In genomic region chr20:53869466-53870258, GRCh38 we compare ENCODE assay signal across 8 cellular contexts.
DNase-seq lines count a peak whose midpoint lies in the region; ATAC-seq and TF ChIP-seq lines count a peak whose summit lies in the region.

No MANE protein-coding gene starts in this region.

- H3K9ac ChIP-seq in parathyroid adenoma = peak overlapping the region; percentile 32

- peak; percentile 82 for DNase-seq in DMS 273 treated with DMSO at 0.1 percent for 48 hours (lab: John Stamatoyannopoulos, UW)
- peak; percentile 53 for DNase-seq in HuH-7 (ENCODE audit: low spot score)
- peak; percentile 69 for DNase-seq in RKO (ENCODE audit: low spot score)
- peak; percentile 74 to 84 for DNase-seq in activated T-cell treated with anti-CD3 and anti-CD28 coated beads, Interleukin-2, amount 50 U/mL, for 72 hours
- peak; percentile 80 for DNase-seq in fibroblast of villous mesenchyme (ENCODE audit: low read depth)
- DNase-seq in vagina (ENCODE audit: extremely low spot score in 2 of 2) = no peak

- TF ChIP-seq CTCF in fibroblast of villous mesenchyme (IDR thresholded peaks at IDR 0.05; ENCODE audit: insufficient read depth, low read depth, low read length) = peak; percentile 89
- peak; percentile 82 for TF ChIP-seq CTCF in parathyroid adenoma (IDR thresholded peaks at IDR 0.05)
- peak; percentile 48 to 74 (median 74) for TF ChIP-seq CTCF in vagina (IDR thresholded peaks at IDR 0.05)

- no peaks in the 10 kb centered on the region for H3K9me3 ChIP-seq in parathyroid adenoma (ENCODE audit: control insufficient read depth, low read length)
- no peaks in the 10 kb centered on the region for H3K9me3 ChIP-seq in vagina

- H3K27ac ChIP-seq in parathyroid adenoma = peak overlapping the region; percentile 93
- no peak overlapping the region for H3K27ac ChIP-seq in vagina

- H2AFZ ChIP-seq in parathyroid adenoma = peak overlapping the region; percentile 82

- no peaks in the 10 kb centered on the region for H3K9me3 Mint-ChIP-seq in activated T-cell treated with anti-CD3 and anti-CD28 coated beads, Interleukin-2, amount 50 U/mL, for 72 hours

- H3K4me1 Mint-ChIP-seq in activated T-cell treated with anti-CD3 and anti-CD28 coated beads, Interleukin-2, amount 50 U/mL, for 72 hours (ENCODE audit: low read depth) = peaks cover 87% of the 10 kb centered on the region

- ATAC-seq in GM21447 (IDR thresholded peaks at IDR 0.05; ENCODE audit: unreplicated experiment) = peak; percentile 54
- peak; percentile 87 to 93 for ATAC-seq in activated T-cell treated with anti-CD3 and anti-CD28 coated beads, Interleukin-2, amount 50 U/mL, for 72 hours (replicated peaks in 1 of 2)

- H3K36me3 Mint-ChIP-seq in activated T-cell treated with anti-CD3 and anti-CD28 coated beads, Interleukin-2, amount 50 U/mL, for 72 hours (ENCODE audit: insufficient read depth in 2 of 2) = no peaks in the 10 kb centered on the region

- H3K4me1 ChIP-seq in parathyroid adenoma (peaks cover 42% of the 10 kb centered on the region), vagina (peaks cover 46% of the 10 kb centered on the region)

- no peaks in the 10 kb centered on the region for H3K79me2 ChIP-seq in parathyroid adenoma

- H3K4me3 Mint-ChIP-seq in activated T-cell treated with anti-CD3 and anti-CD28 coated beads, Interleukin-2, amount 50 U/mL, for 72 hours = peak overlapping the region; percentile 63 to 73

- H3K4me2 ChIP-seq in parathyroid adenoma (ENCODE audit: low read length) = peak overlapping the region; percentile 58

- TF ChIP-seq POLR2A in vagina (IDR thresholded peaks at IDR 0.05) = no peak

- H3K36me3 ChIP-seq in parathyroid adenoma (ENCODE audit: control insufficient read depth, insufficient read depth, low read length) (no peaks in the 10 kb centered on the region), vagina (no peaks in the 10 kb centered on the region)

- H3K27me3 ChIP-seq in parathyroid adenoma (ENCODE audit: control insufficient read depth, insufficient read depth, low read length) = no peaks in the 10 kb centered on the region
- no peaks in the 10 kb centered on the region for H3K27me3 ChIP-seq in vagina

- H3K4me3 ChIP-seq in fibroblast of villous mesenchyme (ENCODE audit: low read depth, low read length) = no peak overlapping the region
- peak overlapping the region; percentile 6 for H3K4me3 ChIP-seq in parathyroid adenoma (ENCODE audit: low read depth, low read length)
- H3K4me3 ChIP-seq in vagina = no peak overlapping the region

- peak overlapping the region; percentile 83 for H3K27ac Mint-ChIP-seq in activated T-cell treated with anti-CD3 and anti-CD28 coated beads, Interleukin-2, amount 50 U/mL, for 72 hours

- intact Hi-C loops in vagina (cut with DNase I) = no loop called here

- H3K27me3 Mint-ChIP-seq in activated T-cell treated with anti-CD3 and anti-CD28 coated beads, Interleukin-2, amount 50 U/mL, for 72 hours (ENCODE audit: low read depth) = no peaks in the 10 kb centered on the region

Comparison
In these comparisons a context has a peak if more than half of its experiments do, and no peak if none do; other contexts are left out.
1. DNase-seq: peak in DMS 273 treated with DMSO at 0.1 percent for 48 hours (single experiment), HuH-7 (single experiment), RKO (single experiment), activated T-cell treated with anti-CD3 and anti-CD28 coated beads, Interleukin-2, amount 50 U/mL, for 72 hours (2 of 2) and fibroblast of villous mesenchyme (single experiment); none in vagina (0 of 2).
2. Peak in every context shown above with its lines, with median percentiles within 50 percentile points of each other: CTCF ChIP-seq.